In the genomic region with DNA sequence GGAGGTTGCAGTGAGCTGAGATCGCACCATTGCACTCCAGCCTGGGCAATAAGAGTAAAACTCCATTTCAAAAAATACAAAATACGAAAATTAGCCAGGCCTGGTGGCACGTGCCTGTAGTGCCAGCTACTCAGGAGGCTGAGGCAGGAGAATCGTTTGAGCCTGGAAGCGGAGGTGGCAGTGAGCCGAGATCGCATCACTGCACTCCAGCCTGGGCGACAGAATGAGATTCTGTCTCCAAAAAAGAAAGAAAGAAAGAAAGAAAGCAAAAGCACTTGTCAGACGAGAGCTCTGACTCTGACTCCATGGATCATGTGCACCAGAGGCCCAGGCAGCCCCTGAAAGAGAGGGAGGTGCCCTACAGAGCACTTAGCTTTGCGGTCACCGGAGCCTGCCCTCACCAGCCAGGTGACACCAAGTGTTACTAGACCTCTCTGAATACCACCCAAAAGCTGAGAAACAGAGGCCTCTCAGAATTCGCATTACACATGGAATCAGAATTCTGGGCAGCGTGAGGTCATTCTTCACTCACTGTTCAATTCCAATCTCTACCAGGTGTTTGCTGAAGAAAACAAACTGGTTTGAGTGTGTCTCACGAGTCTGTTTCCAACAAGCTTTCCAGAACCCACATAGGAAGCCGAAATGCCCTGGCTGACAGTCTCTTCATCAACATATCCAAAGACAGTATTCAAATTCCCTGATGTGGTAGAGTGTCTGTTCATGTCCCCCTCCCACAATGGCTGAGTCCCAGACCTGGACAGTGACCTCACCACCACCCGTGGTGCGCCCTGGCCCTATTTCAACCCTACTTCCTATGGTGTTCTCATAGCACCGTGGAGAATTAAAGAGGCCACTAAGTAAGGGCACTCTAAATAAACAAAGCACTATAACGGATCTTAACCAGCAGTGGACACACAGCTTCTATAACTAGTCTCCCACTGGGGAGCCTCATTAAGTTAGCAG, we compare ENCODE assay signal across 8 cellular contexts. TPM values are rescaled to one million over a fixed set of nuclear protein-coding genes. Genes with fewer than 3 reads are reported as not detected.
DNase-seq lines count a peak whose midpoint lies in the region; ATAC-seq, FAIRE-seq and TF ChIP-seq lines count a peak whose summit lies in the region.

No MANE protein-coding gene starts in this region.

- RAD21 ChIA-PET in GM12878 (lab: Charles Lee; ENCODE audit: unreplicated experiment): interaction anchor here (1.1 to 1.4 kb wide), 3 partner anchors 53 to 93 kb away, joined by 3 to 4 read pairs (median 3); no protein-coding TSS in a partner anchor

- H3K9me3 Mint-ChIP-seq in CD4-positive, CD25-positive, alpha-beta regulatory T cell: no peaks in the 10 kb centered on the region

- peaks cover 12% of the 10 kb centered on the region for H3K36me3 ChIP-seq in CD4-positive, CD25-positive, alpha-beta regulatory T cell (ENCODE audit: control insufficient read depth, insufficient read depth, low read length)
- peaks cover 3 to 5% of the 10 kb centered on the region in 2 experiments; a peak in 3 of 4 replicates for H3K36me3 ChIP-seq in GM12878 (ENCODE audit: control insufficient read depth in 2 of 2, insufficient read depth in 2 of 2, low read length in 1 of 2)
- peaks cover 4 to 21% of the 10 kb centered on the region in 2 experiments for H3K36me3 ChIP-seq in HepG2 (replicated peaks in 1 of 2; ENCODE audit: control insufficient read depth in 1 of 2, insufficient read depth in 2 of 2, low read length in 2 of 2)
- H3K36me3 ChIP-seq in testis (ENCODE audit: low read depth, missing control alignments): no peaks in the 10 kb centered on the region

- peaks cover 6% of the 10 kb centered on the region for H3K27me3 Mint-ChIP-seq in CD4-positive, CD25-positive, alpha-beta regulatory T cell

- peak overlapping the region; percentile 99 for H3K9ac ChIP-seq in GM12878 (ENCODE audit: control insufficient read depth, insufficient read depth, low read length)
- H3K9ac ChIP-seq in HepG2 (ENCODE audit: insufficient read depth, low read depth, low read length): peak overlapping the region; percentile 94

- H3K9me3 ChIP-seq in CD4-positive, CD25-positive, alpha-beta regulatory T cell (ENCODE audit: control insufficient read depth in 2 of 2, low read length in 2 of 2): no peaks in the 10 kb centered on the region
- H3K9me3 ChIP-seq in GM12878 (replicated peaks; ENCODE audit: control insufficient read depth, insufficient read depth, low read length) (no peaks in the 10 kb centered on the region), HepG2 (ENCODE audit: low read length) (no peaks in the 10 kb centered on the region), testis (no peaks in the 10 kb centered on the region)

- TF ChIP-seq POLR2A in GM12878 (IDR thresholded peaks at IDR 0.05; ENCODE audit: low read depth, low read length): no peak
- no peak for TF ChIP-seq POLR2A in HepG2 (IDR thresholded peaks at IDR 0.05; ENCODE audit: insufficient read depth in 1 of 2, low read depth in 2 of 2, low read length in 2 of 2)
- TF ChIP-seq POLR2A in testis (IDR thresholded peaks at IDR 0.05): no peak

- peaks cover 10% of the 10 kb centered on the region for H3K36me3 Mint-ChIP-seq in CD4-positive, CD25-positive, alpha-beta regulatory T cell

- POLR2A ChIA-PET in GM12878 (lab: Charles Lee) (interaction anchor here (0.6 to 1.6 kb wide), 5 partner anchors 8 to 97 kb away, joined by 3 to 4 read pairs (median 3); no protein-coding TSS in a partner anchor), HepG2 (lab: Yijun Ruan, JAX) (interaction anchor here (1.3 to 2.8 kb wide), 3 partner anchors 9 to 45 kb away, joined by 4 to 12 read pairs (median 9); partner anchors contain the start of genes COPS3 and PLD6)

- TF ChIP-seq RAD21 in GM12878 (IDR thresholded peaks at IDR 0.05; ENCODE audit: insufficient read depth, low read depth, low read length) (no peak), HepG2 (CRISPR knock-in tag; IDR thresholded peaks at IDR 0.05) (no peak)

- peak overlapping the region; percentile 89 for H3K4me3 ChIP-seq in CD4-positive, CD25-positive, alpha-beta regulatory T cell (ENCODE audit: low read depth, low read length)
- peak overlapping the region; percentile 97 for H3K4me3 ChIP-seq in GM12878
- H3K4me3 ChIP-seq in HepG2 (replicated peaks in 1 of 3; ENCODE audit: insufficient read depth in 1 of 3, low read depth in 2 of 3, low read length in 3 of 3): peak overlapping the region; percentile 87 to 95 (median 91)
- H3K4me3 ChIP-seq in testis: peak overlapping the region; percentile 100

- H3K79me2 ChIP-seq in GM12878 (ENCODE audit: control insufficient read depth, insufficient read depth, low read length): peaks cover 20% of the 10 kb centered on the region
- peaks cover 28% of the 10 kb centered on the region for H3K79me2 ChIP-seq in HepG2 (ENCODE audit: insufficient read depth, low read length)

- H4K20me1 ChIP-seq in GM12878 (ENCODE audit: control insufficient read depth, insufficient read depth): no peaks in the 10 kb centered on the region
- H4K20me1 ChIP-seq in HepG2 (ENCODE audit: insufficient read depth, low read length): no peaks in the 10 kb centered on the region

- no peaks in the 10 kb centered on the region for H3K27me3 ChIP-seq in CD4-positive, CD25-positive, alpha-beta regulatory T cell (ENCODE audit: control insufficient read depth, insufficient read depth, low read length)
- H3K27me3 ChIP-seq in GM12878 (replicated peaks in 1 of 2; ENCODE audit: control insufficient read depth in 2 of 2, insufficient read depth in 2 of 2, low read length in 1 of 2): no peaks in the 10 kb centered on the region
- no peaks in the 10 kb centered on the region for H3K27me3 ChIP-seq in HepG2 (ENCODE audit: control insufficient read depth in 1 of 2, insufficient read depth in 2 of 2, low read length in 2 of 2)
- H3K27me3 ChIP-seq in testis: no peaks in the 10 kb centered on the region

- peaks cover 15 to 58% (median 30%) of the 10 kb centered on the region in 4 donors for H3K4me1 Mint-ChIP-seq in CD4-positive, CD25-positive, alpha-beta regulatory T cell

- 72% methylated on average over 19 of the region's 19 CpGs for WGBS in GM12878 (ENCODE audit: insufficient coverage, insufficient replicate concordance, low lambda C conversion rate, missing lambda C conversion rate)
- WGBS in HepG2 (ENCODE audit: low lambda C conversion rate): 45% methylated on average over 18 of the region's 19 CpGs
- 39 to 46% methylated on average over 19 of the region's 19 CpGs for WGBS in testis, 2 donors

- SMC1A ChIA-PET in GM12878 (lab: Charles Lee; ENCODE audit: uncharacterized antibody, unreplicated experiment): interaction anchor here (1.2 to 1.4 kb wide), 2 partner anchors 9 to 77 kb away, joined by 4 to 5 read pairs; no protein-coding TSS in a partner anchor

- no peak for TF ChIP-seq EP300 in GM12878 (IDR thresholded peaks at IDR 0.05; ENCODE audit: borderline replicate concordance in 1 of 2, control insufficient read depth in 1 of 2, low read depth in 2 of 2, low read length in 2 of 2)
- no peak for TF ChIP-seq EP300 in HepG2 (IDR thresholded peaks at IDR 0.05; ENCODE audit: low read depth in 2 of 2, low read length in 2 of 2)
- no peak for TF ChIP-seq EP300 in HepG2 (CRISPR knock-in tag; IDR thresholded peaks at IDR 0.05; ENCODE audit: borderline replicate concordance)

- no peak for ATAC-seq in CD4-positive, CD25-positive, alpha-beta regulatory T cell (ENCODE audit: low read depth in 2 of 2)
- ATAC-seq in GM12878: no peak
- peak; percentile 39 for ATAC-seq in HepG2

- in situ Hi-C loops in KBM-7 (cut with MboI; ENCODE audit: low pct_unique_long_range_greater_than_20kb, low sequenced_read_pairs) (no loop called here), GM12878 (cut with MboI) (no loop called here), HepG2 (cut with HindIII; ENCODE audit: extremely low pct_ligation_motif_present, low pct_unique_long_range_greater_than_20kb) (no loop called here)

- BruUV-seq in GM12878 (replicated peaks; lab: Mats Ljungman, UMichigan) (no TSS peak), HepG2 (replicated peaks; lab: Mats Ljungman, UMichigan) (no TSS peak)

- peak overlapping the region; percentile 91 for H3K27ac ChIP-seq in CD4-positive, CD25-positive, alpha-beta regulatory T cell (ENCODE audit: insufficient read depth, low read length, poor library complexity, severe bottlenecking)
- H3K27ac ChIP-seq in GM12878 (ENCODE audit: control insufficient read depth, insufficient read depth) (no peak overlapping the region), HepG2 (ENCODE audit: extremely low read length, insufficient read depth, low read length) (peak overlapping the region; percentile 92), testis (peak overlapping the region; percentile 48 to 99)

- peak overlapping the region; percentile 96 to 98 (median 98) for H3K4me3 Mint-ChIP-seq in CD4-positive, CD25-positive, alpha-beta regulatory T cell

- CTCF ChIA-PET in GM12878 (lab: Yijun Ruan, JAX): interaction anchor here (0.8 to 1.6 kb wide), 6 partner anchors 11 to 115 kb away, joined by 3 to 4 read pairs (median 3); no protein-coding TSS in a partner anchor
- CTCF ChIA-PET in HepG2 (lab: Yijun Ruan, JAX; ENCODE audit: low intra/inter-chr PET ratio, low total read pairs): no interaction called here

- H3K4me1 ChIP-seq in CD4-positive, CD25-positive, alpha-beta regulatory T cell (ENCODE audit: control insufficient read depth, insufficient read depth, low read length, poor library complexity, severe bottlenecking): peaks cover 19% of the 10 kb centered on the region
- H3K4me1 ChIP-seq in GM12878 (ENCODE audit: control insufficient read depth, insufficient read depth, low read length) (peaks cover 6% of the 10 kb centered on the region), HepG2 (ENCODE audit: insufficient read depth, low read length) (peaks cover 54% of the 10 kb centered on the region), testis (peaks cover 31% of the 10 kb centered on the region)

- H3K4me2 ChIP-seq in GM12878 (ENCODE audit: control insufficient read depth, insufficient read depth) (peak overlapping the region; percentile 84), HepG2 (ENCODE audit: low read depth, low read length) (peak overlapping the region; percentile 88)

- intact Hi-C loops in GM12878 (cut with micrococcal nuclease; ENCODE audit: unreplicated experiment) (loop anchor here (10.0 kb wide), 1 partner anchor 231 kb away; no protein-coding TSS in a partner anchor), HepG2 (cut with micrococcal nuclease; ENCODE audit: unreplicated experiment) (no loop called here), testis (cut with DNase I; ENCODE audit: low total_unique reads) (no loop called here)

- H2AFZ ChIP-seq in GM12878 (ENCODE audit: control insufficient read depth, low read depth, low read length): no peak overlapping the region
- H2AFZ ChIP-seq in HepG2 (ENCODE audit: low read length): no peak overlapping the region

- no peak for DNase-seq in CD4-positive, CD25-positive, alpha-beta regulatory T cell
- DNase-seq in KBM-7: peak; percentile 20
- no peak for DNase-seq in GM12878 (ENCODE audit: low read depth, low spot score)
- DNase-seq in HepG2 (ENCODE audit: low spot score): peak; percentile 22
- peak; percentile 48 for DNase-seq in testis
- no peak for DNase-seq in SIG-M5 (lab: John Stamatoyannopoulos, UW)
- DNase-seq in AG08396 (ENCODE audit: low spot score): no peak
- no peak for DNase-seq in SHP77 treated with DMSO at 0.1 percent for 48 hours (lab: John Stamatoyannopoulos, UW)

- peak overlapping the region; percentile 93 to 99 (median 99) for H3K27ac Mint-ChIP-seq in CD4-positive, CD25-positive, alpha-beta regulatory T cell

- FAIRE-seq in GM12878 (lab: Jason Lieb, UNC) (no peak), HepG2 (lab: Jason Lieb, UNC) (no peak)

- TF ChIP-seq CTCF in GM12878 (IDR thresholded peaks at IDR 0.05 in 2 of 3, conservative IDR thresholded peaks at IDR 0.05 in 1 of 3; ENCODE audit: control insufficient read depth in 2 of 3, extremely low read depth in 1 of 3, insufficient read depth in 1 of 3, low read depth in 3 of 3, low read length in 3 of 3): no peak
- TF ChIP-seq CTCF in HepG2 (CRISPR knock-in tag; IDR thresholded peaks at IDR 0.05): no peak
- no peak for TF ChIP-seq CTCF in testis (IDR thresholded peaks at IDR 0.05)

RNA-seq across cellular contexts. Expression of gene FLCN, which starts 1.5 kb away (rescaled TPM):
- 60.5 TPM for total RNA-seq in CD4-positive, CD25-positive, alpha-beta regulatory T cell
- polyA plus RNA-seq in CD4-positive, CD25-positive, alpha-beta regulatory T cell: 10 to 100 TPM in 1 of 4 donors, 1 to 10 TPM in 3; 6.6 to 10.9 (median 7.6) TPM
- total RNA-seq in GM12878 (2013; cell fraction: nucleolus; rRNA removed): 128 and 142 TPM in 2 replicates
- total RNA-seq in GM12878 (2014; rRNA removed) (15.8 and 16.1 TPM in 2 replicates), GM12878 (2014; rRNA removed; fragmentation: Illumina TruSeq; extraction: Trizol) (9.7 and 11.2 TPM in 2 replicates), GM12878 (2021) (24.7 and 25.9 TPM in 2 replicates), HepG2 (2016; rRNA removed; fragmentation: Illumina TruSeq; extraction: Trizol) (21.8 and 24.9 TPM in 2 replicates), testis (100 to 1,000 TPM; 129 to 159 TPM)
- 13.6 TPM for polyA plus RNA-seq in GM12878 (2011; ENCODE audit: low read depth)
- polyA plus RNA-seq in GM12878 (2011; rRNA removed) (11.3 and 15.8 TPM in 2 replicates), GM12878 (2014; fragmentation: Illumina TruSeq; extraction: Trizol) (4.9 and 9.2 TPM in 2 replicates), GM12878 (2014; fragmentation: Nextera tagmentation; extraction: Ambion mirVana) (1 to 10 TPM; 1.1 to 1.7 TPM), GM12878 (2014; rRNA removed) (15.5 and 17.5 TPM in 2 replicates), GM12878 (2016; fragmentation: Nextera tagmentation; extraction: Ambion mirVana) (1 to 10 TPM; 8.8 to 9.7 TPM), HepG2 (2011; rRNA removed) (16.6 and 20.2 TPM in 2 replicates), testis (ENCODE audit: insufficient read depth, low read depth, low replicate concordance) (47.9 TPM)
- 16.1 and 19.6 TPM in 2 replicates for polyA plus RNA-seq in GM12878 (2011; cell fraction: cytosol; rRNA removed)
- polyA plus RNA-seq in GM12878 (2011; cell fraction: nucleus; rRNA removed): 46.2 and 61.2 TPM in 2 replicates
- polyA plus RNA-seq in GM12878 (2012): 20.4 and 26.4 TPM in 2 replicates
- polyA minus RNA-seq in GM12878 (2011; rRNA and poly(A)+ RNA removed): 26.3 and 41.5 TPM in 2 replicates
- polyA minus RNA-seq in GM12878 (2011; cell fraction: cytosol; rRNA and poly(A)+ RNA removed): 10.0 and 11.7 TPM in 2 replicates
- 23.5 and 24.2 TPM in 2 replicates for polyA minus RNA-seq in GM12878 (2011; cell fraction: nucleus; rRNA and poly(A)+ RNA removed)
- total RNA-seq in HepG2 (2016; cell fraction: cytosol; rRNA removed; fragmentation: Illumina TruSeq; extraction: Trizol; ENCODE audit: low read depth): 6.3 and 6.9 TPM in 2 replicates
- total RNA-seq in HepG2 (2016; cell fraction: insoluble cytoplasmic fraction; rRNA removed; fragmentation: Illumina TruSeq; extraction: Trizol): 21.4 and 25.3 TPM in 2 replicates
- 12.0 and 12.3 TPM in 2 replicates for total RNA-seq in HepG2 (2016; cell fraction: membrane; rRNA removed; fragmentation: Illumina TruSeq; extraction: Trizol)
- total RNA-seq in HepG2 (2016; cell fraction: nucleus; rRNA removed; fragmentation: Illumina TruSeq; extraction: Trizol): 19.9 and 26.2 TPM in 2 replicates
- polyA plus RNA-seq in HepG2 (2011; cell fraction: cytosol; rRNA removed): 9.1 and 11.6 TPM in 2 replicates
- polyA plus RNA-seq in HepG2 (2011; cell fraction: nucleus; rRNA removed): 35.9 and 37.1 TPM in 2 replicates
- polyA plus RNA-seq in HepG2 (2012): 13.4 and 13.9 TPM in 2 replicates
- polyA plus RNA-seq in HepG2 (2016; cell fraction: cytosol; fragmentation: Illumina TruSeq; extraction: Trizol; ENCODE audit: low read depth): 1.3 and 1.9 TPM in 2 replicates
- 12.1 and 14.3 TPM in 2 replicates for polyA plus RNA-seq in HepG2 (2016; cell fraction: insoluble cytoplasmic fraction; fragmentation: Illumina TruSeq; extraction: Trizol; ENCODE audit: low read depth)
- polyA plus RNA-seq in HepG2 (2016; cell fraction: membrane; fragmentation: Illumina TruSeq; extraction: Trizol; ENCODE audit: low read depth): 3.4 TPM in 2 replicates
- polyA plus RNA-seq in HepG2 (2016; cell fraction: nucleus; fragmentation: Illumina TruSeq; extraction: Trizol; ENCODE audit: insufficient read depth, low read depth): 41.6 and 44.8 TPM in 2 replicates
- 28.0 and 42.8 TPM in 2 replicates for polyA minus RNA-seq in HepG2 (2011; rRNA and poly(A)+ RNA removed; ENCODE audit: low replicate concordance)
- 9.6 and 9.9 TPM in 2 replicates for polyA minus RNA-seq in HepG2 (2011; cell fraction: cytosol; rRNA and poly(A)+ RNA removed)
- 25.4 and 26.4 TPM in 2 replicates for polyA minus RNA-seq in HepG2 (2011; cell fraction: nucleus; rRNA and poly(A)+ RNA removed)

RNA-seq across cellular contexts. Expression of gene PLD6, which starts 29.4 kb away (rescaled TPM):
- 9.4 TPM for total RNA-seq in CD4-positive, CD25-positive, alpha-beta regulatory T cell
- 10 to 100 TPM in 3 of 4 donors, 1 to 10 TPM in 1; 8.9 to 19.3 (median 16.0) TPM for polyA plus RNA-seq in CD4-positive, CD25-positive, alpha-beta regulatory T cell
- 7.8 and 8.4 TPM in 2 replicates for total RNA-seq in GM12878 (2013; cell fraction: nucleolus; rRNA removed)
- total RNA-seq in GM12878 (2014; rRNA removed): 17.4 and 18.6 TPM in 2 replicates
- total RNA-seq in GM12878 (2014; rRNA removed; fragmentation: Illumina TruSeq; extraction: Trizol): 7.5 TPM in 2 replicates
- total RNA-seq in GM12878 (2021): 15.4 and 15.5 TPM in 2 replicates
- 7.0 TPM for polyA plus RNA-seq in GM12878 (2011; ENCODE audit: low read depth)
- 8.7 and 10.5 TPM in 2 replicates for polyA plus RNA-seq in GM12878 (2011; rRNA removed)
- polyA plus RNA-seq in GM12878 (2011; cell fraction: cytosol; rRNA removed): 8.8 and 10.5 TPM in 2 replicates
- 5.9 and 8.4 TPM in 2 replicates for polyA plus RNA-seq in GM12878 (2011; cell fraction: nucleus; rRNA removed)
- polyA plus RNA-seq in GM12878 (2012): 6.8 and 11.0 TPM in 2 replicates
- 10.1 and 11.1 TPM in 2 replicates for polyA plus RNA-seq in GM12878 (2014; fragmentation: Illumina TruSeq; extraction: Trizol)
- polyA plus RNA-seq in GM12878 (2014; fragmentation: Nextera tagmentation; extraction: Ambion mirVana): 10 to 100 TPM in 1 of 2 experiments, 1 to 10 TPM in 1; 4.7 to 21.4 TPM
- polyA plus RNA-seq in GM12878 (2014; rRNA removed): 14.7 and 15.3 TPM in 2 replicates
- 10 to 100 TPM; 11.1 to 12.9 TPM for polyA plus RNA-seq in GM12878 (2016; fragmentation: Nextera tagmentation; extraction: Ambion mirVana)
- polyA minus RNA-seq in GM12878 (2011; rRNA and poly(A)+ RNA removed): 11.8 and 12.4 TPM in 2 replicates
- polyA minus RNA-seq in GM12878 (2011; cell fraction: cytosol; rRNA and poly(A)+ RNA removed): 4.1 and 5.9 TPM in 2 replicates
- 3.4 and 8.3 TPM in 2 replicates for polyA minus RNA-seq in GM12878 (2011; cell fraction: nucleus; rRNA and poly(A)+ RNA removed)
- total RNA-seq in HepG2 (2016; rRNA removed; fragmentation: Illumina TruSeq; extraction: Trizol): 6.4 and 11.4 TPM in 2 replicates
- 3.0 and 3.5 TPM in 2 replicates for total RNA-seq in HepG2 (2016; cell fraction: cytosol; rRNA removed; fragmentation: Illumina TruSeq; extraction: Trizol; ENCODE audit: low read depth)
- 5.8 and 11.8 TPM in 2 replicates for total RNA-seq in HepG2 (2016; cell fraction: insoluble cytoplasmic fraction; rRNA removed; fragmentation: Illumina TruSeq; extraction: Trizol)
- total RNA-seq in HepG2 (2016; cell fraction: membrane; rRNA removed; fragmentation: Illumina TruSeq; extraction: Trizol): 9.3 and 9.7 TPM in 2 replicates
- 10.6 and 11.8 TPM in 2 replicates for total RNA-seq in HepG2 (2016; cell fraction: nucleus; rRNA removed; fragmentation: Illumina TruSeq; extraction: Trizol)
- polyA plus RNA-seq in HepG2 (2011; rRNA removed): 4.8 and 5.2 TPM in 2 replicates
- polyA plus RNA-seq in HepG2 (2011; cell fraction: cytosol; rRNA removed): 4.0 and 4.1 TPM in 2 replicates
- 3.9 and 4.4 TPM in 2 replicates for polyA plus RNA-seq in HepG2 (2011; cell fraction: nucleus; rRNA removed)
- polyA plus RNA-seq in HepG2 (2012): 4.5 and 5.6 TPM in 2 replicates
- 1.8 and 2.0 TPM in 2 replicates for polyA plus RNA-seq in HepG2 (2016; cell fraction: cytosol; fragmentation: Illumina TruSeq; extraction: Trizol; ENCODE audit: low read depth)
- 5.1 and 5.4 TPM in 2 replicates for polyA plus RNA-seq in HepG2 (2016; cell fraction: insoluble cytoplasmic fraction; fragmentation: Illumina TruSeq; extraction: Trizol; ENCODE audit: low read depth)
- 3.9 and 4.0 TPM in 2 replicates for polyA plus RNA-seq in HepG2 (2016; cell fraction: membrane; fragmentation: Illumina TruSeq; extraction: Trizol; ENCODE audit: low read depth)
- 17.5 and 18.2 TPM in 2 replicates for polyA plus RNA-seq in HepG2 (2016; cell fraction: nucleus; fragmentation: Illumina TruSeq; extraction: Trizol; ENCODE audit: insufficient read depth, low read depth)
- polyA minus RNA-seq in HepG2 (2011; rRNA and poly(A)+ RNA removed; ENCODE audit: low replicate concordance): 7.8 TPM in 2 replicates
- polyA minus RNA-seq in HepG2 (2011; cell fraction: cytosol; rRNA and poly(A)+ RNA removed): 3.1 and 3.6 TPM in 2 replicates
- polyA minus RNA-seq in HepG2 (2011; cell fraction: nucleus; rRNA and poly(A)+ RNA removed): 4.5 and 6.3 TPM in 2 replicates
- total RNA-seq in testis: 10 to 100 TPM; 39.9 to 44.2 TPM
- 41.5 TPM for polyA plus RNA-seq in testis (ENCODE audit: insufficient read depth, low read depth, low replicate concordance)

RNA-seq across cellular contexts. Expression of gene COPS3, which starts 45.6 kb away (rescaled TPM):
- 92.1 TPM for total RNA-seq in CD4-positive, CD25-positive, alpha-beta regulatory T cell
- 100 to 1,000 TPM in 2 of 4 donors, 10 to 100 TPM in 2; 98.5 to 123 (median 106) TPM for polyA plus RNA-seq in CD4-positive, CD25-positive, alpha-beta regulatory T cell
- 42.9 and 64.9 TPM in 2 replicates for total RNA-seq in GM12878 (2013; cell fraction: nucleolus; rRNA removed)
- total RNA-seq in GM12878 (2014; rRNA removed) (111 and 128 TPM in 2 replicates), GM12878 (2014; rRNA removed; fragmentation: Illumina TruSeq; extraction: Trizol) (119 and 128 TPM in 2 replicates), GM12878 (2021) (92.4 and 102 TPM in 2 replicates), HepG2 (2016; rRNA removed; fragmentation: Illumina TruSeq; extraction: Trizol) (103 and 143 TPM in 2 replicates), testis (100 to 1,000 TPM; 128 to 134 TPM)
- polyA plus RNA-seq in GM12878 (2011; ENCODE audit: low read depth): 60.3 TPM
- polyA plus RNA-seq in GM12878 (2011; rRNA removed) (121 and 138 TPM in 2 replicates), GM12878 (2014; fragmentation: Illumina TruSeq; extraction: Trizol) (138 and 156 TPM in 2 replicates), GM12878 (2014; fragmentation: Nextera tagmentation; extraction: Ambion mirVana) (100 to 1,000 TPM; 182 TPM), GM12878 (2014; rRNA removed) (81.7 and 99.7 TPM in 2 replicates), GM12878 (2016; fragmentation: Nextera tagmentation; extraction: Ambion mirVana) (100 to 1,000 TPM; 176 to 187 TPM), HepG2 (2011; rRNA removed) (34.1 and 46.3 TPM in 2 replicates), testis (ENCODE audit: insufficient read depth, low read depth, low replicate concordance) (198 TPM)
- polyA plus RNA-seq in GM12878 (2011; cell fraction: cytosol; rRNA removed): 88.2 and 90.8 TPM in 2 replicates
- polyA plus RNA-seq in GM12878 (2011; cell fraction: nucleus; rRNA removed): 49.3 and 54.1 TPM in 2 replicates
- polyA plus RNA-seq in GM12878 (2012): 58.1 and 66.8 TPM in 2 replicates
- 91.2 and 97.6 TPM in 2 replicates for polyA minus RNA-seq in GM12878 (2011; rRNA and poly(A)+ RNA removed)
- 34.9 and 56.0 TPM in 2 replicates for polyA minus RNA-seq in GM12878 (2011; cell fraction: cytosol; rRNA and poly(A)+ RNA removed)
- 23.2 and 37.1 TPM in 2 replicates for polyA minus RNA-seq in GM12878 (2011; cell fraction: nucleus; rRNA and poly(A)+ RNA removed)
- 86.6 and 90.0 TPM in 2 replicates for total RNA-seq in HepG2 (2016; cell fraction: cytosol; rRNA removed; fragmentation: Illumina TruSeq; extraction: Trizol; ENCODE audit: low read depth)
- total RNA-seq in HepG2 (2016; cell fraction: insoluble cytoplasmic fraction; rRNA removed; fragmentation: Illumina TruSeq; extraction: Trizol): 106 and 142 TPM in 2 replicates
- 113 and 114 TPM in 2 replicates for total RNA-seq in HepG2 (2016; cell fraction: membrane; rRNA removed; fragmentation: Illumina TruSeq; extraction: Trizol)
- 38.3 and 49.0 TPM in 2 replicates for total RNA-seq in HepG2 (2016; cell fraction: nucleus; rRNA removed; fragmentation: Illumina TruSeq; extraction: Trizol)
- 32.8 and 38.8 TPM in 2 replicates for polyA plus RNA-seq in HepG2 (2011; cell fraction: cytosol; rRNA removed)
- 17.3 and 22.4 TPM in 2 replicates for polyA plus RNA-seq in HepG2 (2011; cell fraction: nucleus; rRNA removed)
- 40.8 and 44.7 TPM in 2 replicates for polyA plus RNA-seq in HepG2 (2012)
- 70.5 and 78.2 TPM in 2 replicates for polyA plus RNA-seq in HepG2 (2016; cell fraction: cytosol; fragmentation: Illumina TruSeq; extraction: Trizol; ENCODE audit: low read depth)
- polyA plus RNA-seq in HepG2 (2016; cell fraction: insoluble cytoplasmic fraction; fragmentation: Illumina TruSeq; extraction: Trizol; ENCODE audit: low read depth): 115 TPM in 2 replicates
- polyA plus RNA-seq in HepG2 (2016; cell fraction: membrane; fragmentation: Illumina TruSeq; extraction: Trizol; ENCODE audit: low read depth): 74.5 and 76.2 TPM in 2 replicates
- 51.6 and 59.0 TPM in 2 replicates for polyA plus RNA-seq in HepG2 (2016; cell fraction: nucleus; fragmentation: Illumina TruSeq; extraction: Trizol; ENCODE audit: insufficient read depth, low read depth)
- 37.5 and 148 TPM in 2 replicates for polyA minus RNA-seq in HepG2 (2011; rRNA and poly(A)+ RNA removed; ENCODE audit: low replicate concordance)
- 27.9 and 30.0 TPM in 2 replicates for polyA minus RNA-seq in HepG2 (2011; cell fraction: cytosol; rRNA and poly(A)+ RNA removed)
- polyA minus RNA-seq in HepG2 (2011; cell fraction: nucleus; rRNA and poly(A)+ RNA removed): 26.8 and 31.8 TPM in 2 replicates

Comparison
In these comparisons a context has a peak if more than half of its experiments do, and no peak if none do; other contexts are left out.
1. DNase-seq: peak in KBM-7 (single experiment), HepG2 (single experiment) and testis (single experiment); none in CD4-positive, CD25-positive, alpha-beta regulatory T cell (0 of 3), GM12878 (single experiment), SIG-M5 (single experiment), AG08396 (single experiment) and SHP77 treated with DMSO at 0.1 percent for 48 hours (single experiment).
2. Peak in every context shown above with its lines, with median percentiles within 50 percentile points of each other: H3K4me3 ChIP-seq.